ENCODE assay signal across 8 cellular contexts in the genomic region with DNA sequence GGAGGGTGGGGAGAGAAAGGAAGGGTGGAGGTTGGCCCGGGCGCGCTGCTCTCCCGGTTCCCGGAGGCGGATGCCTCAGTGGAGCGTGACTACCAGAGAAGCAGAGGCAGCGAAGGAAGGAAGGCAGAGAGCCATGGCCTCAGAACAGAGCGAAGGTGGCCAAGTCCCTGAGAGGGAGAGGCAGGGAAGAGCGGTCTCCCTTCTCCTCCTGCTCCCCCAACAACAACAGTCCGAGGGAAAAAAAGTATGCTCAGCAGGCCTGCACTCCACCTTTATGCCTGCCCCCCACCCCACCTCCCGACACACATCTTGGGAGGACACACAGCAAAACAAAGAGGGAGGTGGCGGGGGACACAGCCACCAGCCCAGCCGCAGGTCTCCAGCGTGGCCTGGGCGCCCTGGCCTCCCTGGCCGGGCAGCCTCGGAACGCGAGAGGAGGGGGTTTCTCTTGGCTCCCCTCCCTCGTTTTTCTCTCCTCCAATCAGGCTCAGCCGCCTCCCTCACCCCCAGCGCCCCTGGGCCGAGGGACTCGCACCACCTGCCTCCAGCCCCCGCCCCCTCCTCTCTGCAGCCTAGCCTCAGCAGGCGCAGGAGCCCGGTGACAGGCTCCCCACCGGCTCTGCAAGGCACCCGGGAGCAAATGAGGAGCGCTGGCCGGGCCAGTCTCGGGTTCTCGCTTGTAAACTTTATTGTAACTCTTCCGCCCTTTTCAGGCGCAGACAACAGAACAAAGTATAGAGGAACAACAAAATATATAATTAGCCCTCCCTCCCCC. TPM values are rescaled to one million over a fixed set of nuclear protein-coding genes. Genes with fewer than 3 reads are reported as not detected.
DNase-seq lines count a peak whose midpoint lies in the region; ATAC-seq and TF ChIP-seq lines count a peak whose summit lies in the region.

No MANE protein-coding gene starts in this region.

- RAD21 ChIA-PET in HCT116 (lab: Charles Lee; ENCODE audit: low non-redundant PET in 1 of 2, low total read pairs in 2 of 2, uncharacterized antibody in 2 of 2, unreplicated experiment in 2 of 2), result no interaction called here

- intact Hi-C loops in HCT116 (cut with micrococcal nuclease), result loop anchor here (2.0 to 10.0 kb wide), 2 partner anchors 127 to 351 kb away; no protein-coding TSS in a partner anchor

- peak; percentile 52 for ATAC-seq in HCT116
- peak; percentile 19 for ATAC-seq in left lobe of liver
- ATAC-seq in GM21717 (IDR thresholded peaks at IDR 0.05; ENCODE audit: unreplicated experiment), result no peak

- H3K4me2 ChIP-seq in HCT116 (ENCODE audit: low read length) (peak overlapping the region; percentile 95), SU-DHL-6 (ENCODE audit: low read depth, low read length, poor library complexity, severe bottlenecking) (peak overlapping the region; percentile 84)

- H2AFZ ChIP-seq in HCT116 (ENCODE audit: low read depth, low read length, poor library complexity, severe bottlenecking) (no peak overlapping the region), SU-DHL-6 (ENCODE audit: low read depth, low read length, severe bottlenecking) (no peak overlapping the region)

- peaks cover 19 to 53% of the 10 kb centered on the region in 2 experiments; a peak in 3 of 4 replicates for H3K4me1 ChIP-seq in HCT116 (ENCODE audit: control insufficient read depth in 1 of 2, insufficient read depth in 2 of 2, low read length in 2 of 2)

- POLR2A ChIA-PET in AG04449 (lab: Yijun Ruan, JAX), result interaction anchor here (1.4 kb wide), 1 partner anchor 19 kb away, joined by 5 read pairs; a partner anchor contains a TSS
- POLR2A ChIA-PET in HCT116 (lab: Charles Lee), result interaction anchor here (0.7 kb wide), 1 partner anchor 353 kb away, joined by 3 read pairs; no protein-coding TSS in a partner anchor

- H3K9me2 ChIP-seq in HCT116 (ENCODE audit: insufficient read depth), result no peaks in the 10 kb centered on the region
- H3K9me2 ChIP-seq in SU-DHL-6 (replicated peaks; ENCODE audit: insufficient read depth, low read length), result no peaks in the 10 kb centered on the region

- H3K4me3 ChIP-seq in AG04449 (ENCODE audit: low read depth, low read length) (peak overlapping the region; percentile 67), HCT116 (replicated peaks in 1 of 2; ENCODE audit: low read depth in 1 of 2, low read length in 2 of 2) (peak overlapping the region; percentile 80 to 90), SU-DHL-6 (ENCODE audit: insufficient read depth, low read length, poor library complexity, severe bottlenecking) (no peak overlapping the region)

- H3F3A ChIP-seq in SU-DHL-6 (ENCODE audit: insufficient read depth), result no peaks in the 10 kb centered on the region

- TF ChIP-seq CTCF in AG04449 (IDR thresholded peaks at IDR 0.05; ENCODE audit: insufficient read depth, low read length, missing control alignments) (no peak), HCT116 (IDR thresholded peaks at IDR 0.05 in 2 of 3, conservative IDR thresholded peaks at IDR 0.05 in 1 of 3; ENCODE audit: borderline replicate concordance in 1 of 3, insufficient read depth in 1 of 3, low read depth in 2 of 3, low read length in 2 of 3) (no peak), SU-DHL-6 (IDR thresholded peaks at IDR 0.05; ENCODE audit: insufficient read depth, low read length, poor library complexity, severe bottlenecking) (no peak)

- H3K36me3 ChIP-seq in HCT116 (ENCODE audit: control insufficient read depth in 1 of 2, insufficient read depth in 2 of 2, low read length in 2 of 2) (no peaks in the 10 kb centered on the region), SU-DHL-6 (ENCODE audit: low read length) (no peaks in the 10 kb centered on the region)

- no peaks in the 10 kb centered on the region for H3K9me3 ChIP-seq in HCT116 (ENCODE audit: control insufficient read depth in 1 of 2, insufficient read depth in 1 of 2, low read depth in 1 of 2, low read length in 2 of 2)
- no peaks in the 10 kb centered on the region for H3K9me3 ChIP-seq in SU-DHL-6 (ENCODE audit: insufficient read depth, low read length)

- TSS peak; percentile 27 for BruUV-seq in HCT116 (replicated peaks; lab: Mats Ljungman, UMichigan)

- H3K27me3 ChIP-seq in HCT116 (ENCODE audit: insufficient read depth, low read length), result no peaks in the 10 kb centered on the region
- no peaks in the 10 kb centered on the region for H3K27me3 ChIP-seq in SU-DHL-6 (ENCODE audit: low read length)

- H4K20me1 ChIP-seq in HCT116 (ENCODE audit: insufficient read depth), result no peaks in the 10 kb centered on the region
- H4K20me1 ChIP-seq in SU-DHL-6 (ENCODE audit: low read depth, low read length), result no peaks in the 10 kb centered on the region

- DNase-seq in AG04449 (ENCODE audit: low read depth, low spot score), result no peak
- DNase-seq in HCT116 (ENCODE audit: low read depth, low spot score), result no peak
- DNase-seq in left lobe of liver (ENCODE audit: low spot score), result no peak
- no peak for DNase-seq in NCI-H2171 treated with DMSO at 0.1 percent for 48 hours (lab: John Stamatoyannopoulos, UW)
- DNase-seq in stimulated activated CD4-positive, alpha-beta T cell treated with anti-CD3 and anti-CD28 coated beads, Interleukin-4, amount 100 ng/mL, for 24 hours, result no peak
- DNase-seq in LoVo (ENCODE audit: low spot score), result no peak

- peak; percentile 38 for TF ChIP-seq POLR2A in HCT116 (IDR thresholded peaks at IDR 0.05; ENCODE audit: borderline replicate concordance, extremely low read depth, insufficient read depth, insufficient read length)

- CTCF ChIA-PET in AG04449 (lab: Yijun Ruan, JAX), result interaction anchor here (1.8 to 5.2 kb wide), 2 partner anchors 10 to 261 kb away, joined by 8 to 35 read pairs; no protein-coding TSS in a partner anchor
- CTCF ChIA-PET in HCT116 (lab: Charles Lee), result interaction anchor here (1.2 kb wide), 1 partner anchor 350 kb away, joined by 6 read pairs; no protein-coding TSS in a partner anchor

- peaks cover 76% of the 10 kb centered on the region for H3K79me2 ChIP-seq in HCT116 (ENCODE audit: insufficient read depth, low read length)
- H3K79me2 ChIP-seq in SU-DHL-6 (ENCODE audit: insufficient read depth, low read length), result no peaks in the 10 kb centered on the region

- peak overlapping the region; percentile 98 for H3K27ac ChIP-seq in HCT116 (ENCODE audit: low read depth, low read length)
- no peak overlapping the region for H3K27ac ChIP-seq in SU-DHL-6 (ENCODE audit: low read depth, low read length)

- peak overlapping the region; percentile 97 for H3K9ac ChIP-seq in HCT116 (ENCODE audit: low read length)
- peak overlapping the region; percentile 73; the same call in 1 of the 2 replicates for H3K9ac ChIP-seq in SU-DHL-6 (ENCODE audit: low read length)

- no peak for TF ChIP-seq RAD21 in HCT116 (IDR thresholded peaks at IDR 0.05; ENCODE audit: low read depth)

TF ChIP-seq in HCT116, 20 proteins besides CTCF, POLR2A, EP300 and RAD21 (continues in another document):
- TF ChIP-seq SRF (IDR thresholded peaks at IDR 0.05; ENCODE audit: low read depth) (no peak), EZH2phosphoT487 (IDR thresholded peaks at IDR 0.05; ENCODE audit: borderline replicate concordance) (no peak), CEBPB (IDR thresholded peaks at IDR 0.05; ENCODE audit: low read depth) (no peak), YY1 (IDR thresholded peaks at IDR 0.05; ENCODE audit: extremely low read depth, insufficient replicate concordance, low read depth, low read length) (peak; percentile 3), CBX3 (IDR thresholded peaks at IDR 0.05; ENCODE audit: low read depth) (no peak), POLR2AphosphoS5 (IDR thresholded peaks at IDR 0.05; ENCODE audit: low read depth, low read length) (peak; percentile 90), ZFX (IDR thresholded peaks at IDR 0.05) (peak; percentile 48; the same call in 1 of the 2 replicates)
- TF ChIP-seq, protein P1, sequence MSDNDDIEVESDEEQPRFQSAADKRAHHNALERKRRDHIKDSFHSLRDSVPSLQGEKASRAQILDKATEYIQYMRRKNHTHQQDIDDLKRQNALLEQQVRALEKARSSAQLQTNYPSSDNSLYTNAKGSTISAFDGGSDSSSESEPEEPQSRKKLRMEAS (IDR thresholded peaks at IDR 0.05), result no peak
- TF ChIP-seq, protein P2, sequence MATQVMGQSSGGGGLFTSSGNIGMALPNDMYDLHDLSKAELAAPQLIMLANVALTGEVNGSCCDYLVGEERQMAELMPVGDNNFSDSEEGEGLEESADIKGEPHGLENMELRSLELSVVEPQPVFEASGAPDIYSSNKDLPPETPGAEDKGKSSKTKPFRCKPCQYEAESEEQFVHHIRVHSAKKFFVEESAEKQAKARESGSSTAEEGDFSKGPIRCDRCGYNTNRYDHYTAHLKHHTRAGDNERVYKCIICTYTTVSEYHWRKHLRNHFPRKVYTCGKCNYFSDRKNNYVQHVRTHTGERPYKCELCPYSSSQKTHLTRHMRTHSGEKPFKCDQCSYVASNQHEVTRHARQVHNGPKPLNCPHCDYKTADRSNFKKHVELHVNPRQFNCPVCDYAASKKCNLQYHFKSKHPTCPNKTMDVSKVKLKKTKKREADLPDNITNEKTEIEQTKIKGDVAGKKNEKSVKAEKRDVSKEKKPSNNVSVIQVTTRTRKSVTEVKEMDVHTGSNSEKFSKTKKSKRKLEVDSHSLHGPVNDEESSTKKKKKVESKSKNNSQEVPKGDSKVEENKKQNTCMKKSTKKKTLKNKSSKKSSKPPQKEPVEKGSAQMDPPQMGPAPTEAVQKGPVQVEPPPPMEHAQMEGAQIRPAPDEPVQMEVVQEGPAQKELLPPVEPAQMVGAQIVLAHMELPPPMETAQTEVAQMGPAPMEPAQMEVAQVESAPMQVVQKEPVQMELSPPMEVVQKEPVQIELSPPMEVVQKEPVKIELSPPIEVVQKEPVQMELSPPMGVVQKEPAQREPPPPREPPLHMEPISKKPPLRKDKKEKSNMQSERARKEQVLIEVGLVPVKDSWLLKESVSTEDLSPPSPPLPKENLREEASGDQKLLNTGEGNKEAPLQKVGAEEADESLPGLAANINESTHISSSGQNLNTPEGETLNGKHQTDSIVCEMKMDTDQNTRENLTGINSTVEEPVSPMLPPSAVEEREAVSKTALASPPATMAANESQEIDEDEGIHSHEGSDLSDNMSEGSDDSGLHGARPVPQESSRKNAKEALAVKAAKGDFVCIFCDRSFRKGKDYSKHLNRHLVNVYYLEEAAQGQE (IDR thresholded peaks at IDR 0.05; ENCODE audit: low read depth), result no peak

RNA-seq across cellular contexts. Expression of a gene that starts 1.1 kb away (rescaled TPM):
- total RNA-seq in HCT116 (2021; ENCODE audit: unreplicated experiment), result 33.6 TPM
- polyA plus RNA-seq in HCT116 (2012), result 16.8 and 23.4 TPM in 2 replicates
- 0.50 TPM for total RNA-seq in left lobe of liver

RNA-seq across cellular contexts. Expression of a gene that starts 3.2 kb away (rescaled TPM):
- total RNA-seq in HCT116 (2021; ENCODE audit: unreplicated experiment) (44.7 TPM), left lobe of liver (0.15 TPM)
- polyA plus RNA-seq in HCT116 (2012), result 15.4 and 23.9 TPM in 2 replicates

RNA-seq across cellular contexts. Expression of a gene that starts 7.1 kb away (rescaled TPM):
- total RNA-seq in HCT116 (2021; ENCODE audit: unreplicated experiment) (64.8 TPM), left lobe of liver (0.83 TPM)
- 17.5 and 28.9 TPM in 2 replicates for polyA plus RNA-seq in HCT116 (2012)

RNA-seq across cellular contexts. Expression of a gene that starts 14.3 kb away (rescaled TPM):
- total RNA-seq in HCT116 (2021; ENCODE audit: unreplicated experiment) (40.1 TPM), left lobe of liver (0.13 TPM)
- 30.3 and 41.0 TPM in 2 replicates for polyA plus RNA-seq in HCT116 (2012)

RNA-seq across cellular contexts. Expression of a gene that starts 18.3 kb away (rescaled TPM):
- total RNA-seq in HCT116 (2021; ENCODE audit: unreplicated experiment) (19.8 TPM), left lobe of liver (0.55 TPM)
- 6.5 and 12.0 TPM in 2 replicates for polyA plus RNA-seq in HCT116 (2012)

Comparison
In these comparisons a context has a peak if more than half of its experiments do, and no peak if none do; other contexts are left out.
1. RNA of a gene that starts 1.1 kb away (total RNA-seq): 33.6 TPM in HCT116 (single experiment); 0.50 TPM in left lobe of liver (single experiment); every median in the first group is over 10 times any median in the second.
2. RNA of a gene that starts 3.2 kb away (total RNA-seq): 44.7 TPM in HCT116 (single experiment); 0.15 TPM in left lobe of liver (single experiment); every median in the first group is over 10 times any median in the second.
3. RNA of a gene that starts 7.1 kb away (total RNA-seq): 64.8 TPM in HCT116 (single experiment); 0.83 TPM in left lobe of liver (single experiment); every median in the first group is over 10 times any median in the second.